In genomic region chr6:17536586-17536985, GRCh38 we compare ENCODE assay signal across 15 cellular contexts.
A peak's percentile ranks its signal among the peaks of the same experiment; 100 is the strongest.
DNase-seq lines count a peak whose midpoint lies in the region; ATAC-seq and TF ChIP-seq lines count a peak whose summit lies in the region.
"Had no signal": no experiment of that assay in that cellular context is flagged by ENCODE, and none has a peak within 500 bp of the region (broad histone marks: within the 10 kb centered on the region; RNA-seq: fewer than 3 reads in every experiment).

No MANE protein-coding gene starts in this region.

- H3K36me3 ChIP-seq in ovary = no peaks in the 10 kb centered on the region
- H3K36me3 ChIP-seq: prostate gland had no signal

- TF ChIP-seq EP300 in ovary (IDR thresholded peaks at IDR 0.05) = no peak

- peak; percentile 73 to 89 for ATAC-seq in natural killer cell treated with Interleukin-12 subunit alpha and Interleukin-12 subunit beta and Interleukin-15 and Interleukin-18, amount 100 ng/mL, for 72 hours
- ATAC-seq in natural killer cell = no peak
- peak; percentile 60 for ATAC-seq in GM21367 (IDR thresholded peaks at IDR 0.05; ENCODE audit: unreplicated experiment)
- ATAC-seq in HG03095 (IDR thresholded peaks at IDR 0.05; ENCODE audit: unreplicated experiment) = peak; percentile 81
- no peak for ATAC-seq in GM21717 (IDR thresholded peaks at IDR 0.05; ENCODE audit: unreplicated experiment)
- ATAC-seq: T-helper 17 cell had no signal

- H3K27me3 Mint-ChIP-seq in natural killer cell treated with Interleukin-12 subunit alpha and Interleukin-12 subunit beta and Interleukin-15 and Interleukin-18, amount 100 ng/mL, for 72 hours = peaks cover 8 to 10% of the 10 kb centered on the region in 2 donors
- peaks cover 7 to 9% of the 10 kb centered on the region in 2 donors for H3K27me3 Mint-ChIP-seq in natural killer cell (ENCODE audit: low read depth in 2 of 2)

- no peak for DNase-seq in natural killer cell treated with Interleukin-12 subunit alpha and Interleukin-12 subunit beta and Interleukin-15 and Interleukin-18, amount 100 ng/mL, for 72 hours (ENCODE audit: low spot score)
- DNase-seq in natural killer cell (no peak), KG1 (lab: John Stamatoyannopoulos, UW) (no peak), ovary (no peak)
- peak in 2 of 3 donors; percentile 8 to 9 for DNase-seq in stimulated activated CD4-positive, alpha-beta T cell treated with anti-CD3 and anti-CD28 coated beads, TNF-alpha, amount 100 ng/mL, for 48 hours (ENCODE audit: low read depth in 3 of 3)
- DNase-seq: activated CD4-positive, alpha-beta T cell treated with anti-CD3 and anti-CD28 coated beads, Interleukin-2, amount 50 U/mL, for 4 hours; DMS153; NCI-H69; T-helper 17 cell had no signal

- no peaks in the 10 kb centered on the region for H3K9me3 Mint-ChIP-seq in natural killer cell treated with Interleukin-12 subunit alpha and Interleukin-12 subunit beta and Interleukin-15 and Interleukin-18, amount 100 ng/mL, for 72 hours
- no peaks in the 10 kb centered on the region for H3K9me3 Mint-ChIP-seq in natural killer cell

- H3K27me3 ChIP-seq in ovary = no peaks in the 10 kb centered on the region

- intact Hi-C loops in natural killer cell (cut with micrococcal nuclease) = no loop called here
- intact Hi-C loops in ovary (cut with DNase I) = no loop called here

- H3K9me3 ChIP-seq in ovary = no peaks in the 10 kb centered on the region
- H3K9me3 ChIP-seq: prostate gland had no signal

- no peak overlapping the region for H3K4me3 ChIP-seq in ovary
- H3K4me3 ChIP-seq: prostate gland had no signal

- no peak overlapping the region for H3K27ac ChIP-seq in ovary
- H3K27ac ChIP-seq: epithelial cell of prostate, prostate gland, RWPE1 had no signal

- no peaks in the 10 kb centered on the region for H3K4me1 Mint-ChIP-seq in natural killer cell treated with Interleukin-12 subunit alpha and Interleukin-12 subunit beta and Interleukin-15 and Interleukin-18, amount 100 ng/mL, for 72 hours (ENCODE audit: low read depth in 2 of 2)
- no peaks in the 10 kb centered on the region for H3K4me1 Mint-ChIP-seq in natural killer cell

- no peaks in the 10 kb centered on the region for H3K36me3 Mint-ChIP-seq in natural killer cell treated with Interleukin-12 subunit alpha and Interleukin-12 subunit beta and Interleukin-15 and Interleukin-18, amount 100 ng/mL, for 72 hours
- no peaks in the 10 kb centered on the region for H3K36me3 Mint-ChIP-seq in natural killer cell

- no peak for TF ChIP-seq POLR2A in ovary (IDR thresholded peaks at IDR 0.05)

- no peak overlapping the region for H3K27ac Mint-ChIP-seq in natural killer cell treated with Interleukin-12 subunit alpha and Interleukin-12 subunit beta and Interleukin-15 and Interleukin-18, amount 100 ng/mL, for 72 hours
- no peak overlapping the region for H3K27ac Mint-ChIP-seq in natural killer cell
- H3K27ac Mint-ChIP-seq: T-helper 17 cell had no signal

- 65 to 82% (median 69%) methylated on average over 2 of the region's 2 CpGs for WGBS in ovary, 3 donors

- no peaks in the 10 kb centered on the region for H3K4me1 ChIP-seq in ovary (ENCODE audit: insufficient read depth)
- H3K4me1 ChIP-seq: prostate gland had no signal

- no peak overlapping the region for H3K4me3 Mint-ChIP-seq in natural killer cell treated with Interleukin-12 subunit alpha and Interleukin-12 subunit beta and Interleukin-15 and Interleukin-18, amount 100 ng/mL, for 72 hours
- no peak overlapping the region for H3K4me3 Mint-ChIP-seq in natural killer cell
- H3K4me3 Mint-ChIP-seq: T-helper 17 cell had no signal

- TF ChIP-seq CTCF in natural killer cell (IDR thresholded peaks at IDR 0.05) (no peak), ovary (IDR thresholded peaks at IDR 0.05) (no peak)

Comparison
In these comparisons a context has a peak if more than half of its experiments do, and no peak if none do; other contexts are left out.
1. ATAC-seq: peak in natural killer cell treated with Interleukin-12 subunit alpha and Interleukin-12 subunit beta and Interleukin-15 and Interleukin-18, amount 100 ng/mL, for 72 hours (2 of 2), GM21367 (single experiment) and HG03095 (single experiment); none in natural killer cell (0 of 3) and GM21717 (single experiment).
2. DNase-seq: peak in stimulated activated CD4-positive, alpha-beta T cell treated with anti-CD3 and anti-CD28 coated beads, TNF-alpha, amount 100 ng/mL, for 48 hours (2 of 3); none in natural killer cell treated with Interleukin-12 subunit alpha and Interleukin-12 subunit beta and Interleukin-15 and Interleukin-18, amount 100 ng/mL, for 72 hours (single experiment), natural killer cell (single experiment), KG1 (single experiment) and ovary (0 of 5).